Comparison of ENCODE assay signal across 32 cellular contexts in the genomic region with DNA sequence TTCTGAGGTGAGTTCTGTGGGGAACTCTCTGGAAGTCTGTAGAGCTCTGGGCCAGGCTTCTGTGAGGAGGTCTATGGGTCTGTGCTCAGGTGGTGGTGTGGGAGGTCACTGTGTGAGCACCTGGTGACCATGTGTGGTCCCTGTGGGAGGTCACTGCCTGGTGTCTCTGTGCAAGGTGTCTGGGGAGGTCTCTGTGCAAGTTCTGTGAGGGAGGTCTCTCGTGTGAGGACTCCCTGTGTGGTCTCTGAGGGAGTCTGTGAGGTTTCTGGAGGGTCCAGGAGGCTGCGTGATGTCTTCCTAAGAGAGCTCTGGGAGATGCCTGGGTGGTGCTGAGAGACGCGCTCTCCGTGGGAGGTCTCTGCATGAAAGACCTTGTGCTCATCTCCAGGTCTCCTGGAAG. TPM values are rescaled to one million over a fixed set of nuclear protein-coding genes. Genes with fewer than 3 reads are reported as not detected.
"Had no signal": no experiment of that assay in that cellular context is flagged by ENCODE, and none has a peak within 500 bp of the region (broad histone marks: within the 10 kb centered on the region; RNA-seq: fewer than 3 reads in every experiment).

No MANE protein-coding gene starts in this region.

- H3K27ac ChIP-seq: gastrocnemius medialis, parathyroid adenoma, right atrium auricular region, thoracic aorta, vagina had no signal

- H3K9me3 Mint-ChIP-seq: activated B cell treated with CpG ODN at 0.5 μM for 24 hours; activated CD4-positive, alpha-beta memory T cell treated with anti-CD3 and anti-CD28 coated beads for 36 hours; activated naive CD4-positive, alpha-beta T cell treated with anti-CD3 and anti-CD28 coated beads for 36 hours; activated naive CD8-positive, alpha-beta T cell treated with anti-CD3 and anti-CD28 coated beads, Interleukin-2, amount 10 ng/mL, durations not matched to agents 7 days and 5 days; activated T-helper 1 cell treated with anti-CD3 and anti-CD28 coated beads, Interleukin-12 subunit alpha, Interleukin-12 subunit beta, Interleukin-2, Interleukin-4 antibody, amounts not matched to agents 30 ng/mL and 10 ng/mL and 1 ng/mL, durations not matched to agents 14 hours and 24 hours and 36 hours; central memory CD8-positive, alpha-beta T cell; T-helper 2 cell treated with Interferon-gamma antibody and Interleukin-4, amounts not matched to agents 5 μg/mL and 100 μg/mL, for 36 hours had no signal

- H3K36me3 ChIP-seq: gastrocnemius medialis, right atrium auricular region, thoracic aorta, vagina had no signal

- H3K9ac ChIP-seq: parathyroid adenoma had no signal

- H3K4me1 ChIP-seq: gastrocnemius medialis, parathyroid adenoma, right atrium auricular region, vagina had no signal

- H3K27me3 Mint-ChIP-seq: activated B cell treated with CpG ODN at 0.5 μM for 24 hours had no signal

- ATAC-seq: gastrocnemius medialis, left colon had no signal

- H3K36me3 Mint-ChIP-seq: activated CD4-positive, alpha-beta memory T cell treated with anti-CD3 and anti-CD28 coated beads for 36 hours; activated naive CD8-positive, alpha-beta T cell treated with anti-CD3 and anti-CD28 coated beads, Interleukin-2, amount 10 ng/mL, durations not matched to agents 7 days and 5 days; naive B cell had no signal

- H3K4me2 ChIP-seq: smooth muscle cell had no signal

- H3K27me3 ChIP-seq: gastrocnemius medialis, right atrium auricular region, vagina had no signal

- H3K4me3 Mint-ChIP-seq: activated B cell treated with CpG ODN at 0.5 μM for 24 hours; activated CD4-positive, alpha-beta memory T cell treated with anti-CD3 and anti-CD28 coated beads for 36 hours; activated naive CD4-positive, alpha-beta T cell treated with anti-CD3 and anti-CD28 coated beads for 36 hours; activated naive CD8-positive, alpha-beta T cell treated with anti-CD3 and anti-CD28 coated beads, Interleukin-2, amount 10 ng/mL, durations not matched to agents 7 days and 5 days; activated T-helper 1 cell treated with anti-CD3 and anti-CD28 coated beads, Interleukin-12 subunit alpha, Interleukin-12 subunit beta, Interleukin-2, Interleukin-4 antibody, amounts not matched to agents 30 ng/mL and 10 ng/mL and 1 ng/mL, durations not matched to agents 14 hours and 24 hours and 36 hours; central memory CD8-positive, alpha-beta T cell; naive B cell; T-helper 2 cell treated with Interferon-gamma antibody and Interleukin-4, amounts not matched to agents 5 μg/mL and 100 μg/mL, for 36 hours had no signal

- H3K27ac Mint-ChIP-seq: activated B cell treated with CpG ODN at 0.5 μM for 24 hours; activated CD4-positive, alpha-beta memory T cell treated with anti-CD3 and anti-CD28 coated beads for 36 hours; activated naive CD4-positive, alpha-beta T cell treated with anti-CD3 and anti-CD28 coated beads for 36 hours; activated naive CD8-positive, alpha-beta T cell treated with anti-CD3 and anti-CD28 coated beads, Interleukin-2, amount 10 ng/mL, durations not matched to agents 7 days and 5 days; activated T-helper 1 cell treated with anti-CD3 and anti-CD28 coated beads, Interleukin-12 subunit alpha, Interleukin-12 subunit beta, Interleukin-2, Interleukin-4 antibody, amounts not matched to agents 30 ng/mL and 10 ng/mL and 1 ng/mL, durations not matched to agents 14 hours and 24 hours and 36 hours; naive B cell; T-helper 2 cell treated with Interferon-gamma antibody and Interleukin-4, amounts not matched to agents 5 μg/mL and 100 μg/mL, for 36 hours had no signal

- H2AFZ ChIP-seq: parathyroid adenoma had no signal

- DNase-seq: activated B cell treated with CpG ODN at 0.5 μM for 24 hours; activated effector memory CD4-positive, alpha-beta T cell treated with anti-CD3 and anti-CD28 coated beads, Interleukin-2, amount 50 U/mL, for 16 hours; activated naive CD4-positive, alpha-beta T cell treated with anti-CD3 and anti-CD28 coated beads for 36 hours; activated naive CD8-positive, alpha-beta T cell treated with anti-CD3 and anti-CD28 coated beads, Interleukin-2, amount 10 ng/mL, durations not matched to agents 7 days and 5 days; activated T-cell treated with anti-CD3 and anti-CD28 coated beads for 4 hours; effector memory CD4-positive, alpha-beta T cell; gastrocnemius medialis; glutamatergic neuron; hippocampal formation; kidney; mammary epithelial cell; naive B cell; stimulated activated CD4-positive, alpha-beta T cell treated with anti-CD3 and anti-CD28 coated beads, Interleukin-15, amount 100 ng/mL, for 24 hours; stimulated activated CD4-positive, alpha-beta T cell treated with anti-CD3 and anti-CD28 coated beads, Interleukin-2, amount 100 ng/mL, for 24 hours; stimulated activated naive CD4-positive, alpha-beta T cell; T-helper 1 cell; trophoblast cell had no signal

- H3K4me1 Mint-ChIP-seq: activated B cell treated with CpG ODN at 0.5 μM for 24 hours; activated naive CD8-positive, alpha-beta T cell treated with anti-CD3 and anti-CD28 coated beads, Interleukin-2, amount 10 ng/mL, durations not matched to agents 7 days and 5 days; central memory CD8-positive, alpha-beta T cell; naive B cell had no signal

- H3K9me3 ChIP-seq: gastrocnemius medialis, thoracic aorta, vagina had no signal

- H3K4me3 ChIP-seq: gastrocnemius medialis, right atrium auricular region, smooth muscle cell, thoracic aorta, vagina had no signal

RNA-seq across cellular contexts. Expression of gene SPATA31E1, which starts 6.0 kb away (rescaled TPM):
- total RNA-seq: activated B cell treated with CpG ODN at 0.5 μM for 24 hours; activated CD4-positive, alpha-beta memory T cell treated with anti-CD3 and anti-CD28 coated beads for 36 hours; activated naive CD4-positive, alpha-beta T cell treated with anti-CD3 and anti-CD28 coated beads for 36 hours; activated naive CD8-positive, alpha-beta T cell treated with anti-CD3 and anti-CD28 coated beads, Interleukin-2, amount 10 ng/mL, durations not matched to agents 7 days and 5 days; activated T-helper 1 cell treated with anti-CD3 and anti-CD28 coated beads, Interleukin-12 subunit alpha, Interleukin-12 subunit beta, Interleukin-2, Interleukin-4 antibody, amounts not matched to agents 30 ng/mL and 10 ng/mL and 1 ng/mL, durations not matched to agents 14 hours and 24 hours and 36 hours; dermis microvascular lymphatic vessel endothelial cell; epithelial cell of proximal tubule; gastrocnemius medialis; kidney; left colon; liver; mammary epithelial cell; pulmonary artery endothelial cell; right atrium auricular region; smooth muscle cell; thoracic aorta; vagina had no signal
- polyA plus RNA-seq: liver, mammary epithelial cell, neural cell, smooth muscle cell had no signal

RNA-seq across cellular contexts. Expression of gene SPATA31C1, which starts 41.1 kb away (rescaled TPM):
- total RNA-seq: activated B cell treated with CpG ODN at 0.5 μM for 24 hours; activated CD4-positive, alpha-beta memory T cell treated with anti-CD3 and anti-CD28 coated beads for 36 hours; activated naive CD4-positive, alpha-beta T cell treated with anti-CD3 and anti-CD28 coated beads for 36 hours; activated naive CD8-positive, alpha-beta T cell treated with anti-CD3 and anti-CD28 coated beads, Interleukin-2, amount 10 ng/mL, durations not matched to agents 7 days and 5 days; activated T-helper 1 cell treated with anti-CD3 and anti-CD28 coated beads, Interleukin-12 subunit alpha, Interleukin-12 subunit beta, Interleukin-2, Interleukin-4 antibody, amounts not matched to agents 30 ng/mL and 10 ng/mL and 1 ng/mL, durations not matched to agents 14 hours and 24 hours and 36 hours; dermis microvascular lymphatic vessel endothelial cell; epithelial cell of proximal tubule; gastrocnemius medialis; kidney; left colon; mammary epithelial cell; pulmonary artery endothelial cell; right atrium auricular region; smooth muscle cell; thoracic aorta; vagina had no signal
- polyA plus RNA-seq: liver, mammary epithelial cell, neural cell, smooth muscle cell had no signal
